12 cellular contexts compared by ENCODE assay signal in genomic region chr1:30187413-30188023, GRCh38.
A peak's percentile ranks its signal among the peaks of the same experiment; 100 is the strongest.
DNase-seq lines count a peak whose midpoint lies in the region.
"Had no signal": no experiment of that assay in that cellular context is flagged by ENCODE, and none has a peak within 500 bp of the region (broad histone marks: within the 10 kb centered on the region; RNA-seq: fewer than 3 reads in every experiment).

No MANE protein-coding gene starts in this region.

- H3K27me3 Mint-ChIP-seq in activated CD4-positive, alpha-beta T cell treated with anti-CD3 and anti-CD28 coated beads, Interleukin-2, amount 10 ng/mL, durations not matched to agents 24 days and 14 days: no peaks in the 10 kb centered on the region

- no peak overlapping the region for H3K4me3 Mint-ChIP-seq in activated CD4-positive, alpha-beta T cell treated with anti-CD3 and anti-CD28 coated beads, Interleukin-2, amount 10 ng/mL, durations not matched to agents 24 days and 14 days
- H3K4me3 Mint-ChIP-seq: CD4-positive, alpha-beta T cell had no signal

- no peaks in the 10 kb centered on the region for H3K36me3 Mint-ChIP-seq in activated CD4-positive, alpha-beta T cell treated with anti-CD3 and anti-CD28 coated beads, Interleukin-2, amount 10 ng/mL, durations not matched to agents 24 days and 14 days (ENCODE audit: low read depth)

- H3K27ac Mint-ChIP-seq in activated CD4-positive, alpha-beta T cell treated with anti-CD3 and anti-CD28 coated beads, Interleukin-2, amount 10 ng/mL, durations not matched to agents 24 days and 14 days: no peak overlapping the region
- H3K27ac Mint-ChIP-seq: CD4-positive, alpha-beta T cell had no signal

- no peaks in the 10 kb centered on the region for H3K9me3 Mint-ChIP-seq in activated CD4-positive, alpha-beta T cell treated with anti-CD3 and anti-CD28 coated beads, Interleukin-2, amount 10 ng/mL, durations not matched to agents 24 days and 14 days
- H3K9me3 Mint-ChIP-seq: CD4-positive, alpha-beta T cell had no signal

- intact Hi-C loops in activated CD4-positive, alpha-beta T cell treated with anti-CD3 and anti-CD28 coated beads, Interleukin-2, amount 10 ng/mL, durations not matched to agents 24 days and 14 days (cut with micrococcal nuclease): no loop called here
- intact Hi-C loops in posterior vena cava (cut with DNase I): no loop called here

- peak; percentile 40 for DNase-seq in activated CD4-positive, alpha-beta T cell treated with anti-CD3 and anti-CD28 coated beads, Interleukin-2, amount 10 ng/mL, durations not matched to agents 24 days and 14 days
- DNase-seq in activated CD4-positive, alpha-beta T cell treated with anti-CD3 and anti-CD28 coated beads for 4 hours: no peak
- DNase-seq in ecto neural progenitor cell (ENCODE audit: low spot score) (peak; percentile 29), posterior vena cava (ENCODE audit: low spot score) (peak; percentile 50), NCI-H1694 treated with DMSO at 0.1 percent for 48 hours (lab: John Stamatoyannopoulos, UW) (no peak), NCI-H82 (lab: John Stamatoyannopoulos, UW) (no peak), NCI-H774 (lab: John Stamatoyannopoulos, UW) (no peak)
- DNase-seq: AML-193; Caco-2; CD4-positive, alpha-beta T cell; GM23248; IMR-90 had no signal

- H3K4me1 Mint-ChIP-seq in activated CD4-positive, alpha-beta T cell treated with anti-CD3 and anti-CD28 coated beads, Interleukin-2, amount 10 ng/mL, durations not matched to agents 24 days and 14 days: peaks cover 19% of the 10 kb centered on the region

Comparison
In these comparisons a context has a peak if more than half of its experiments do, and no peak if none do; other contexts are left out.
1. DNase-seq: peak in activated CD4-positive, alpha-beta T cell treated with anti-CD3 and anti-CD28 coated beads, Interleukin-2, amount 10 ng/mL, durations not matched to agents 24 days and 14 days (single experiment), ecto neural progenitor cell (single experiment) and posterior vena cava (single experiment); none in activated CD4-positive, alpha-beta T cell treated with anti-CD3 and anti-CD28 coated beads for 4 hours (0 of 2), NCI-H1694 treated with DMSO at 0.1 percent for 48 hours (single experiment), NCI-H82 (single experiment) and NCI-H774 (single experiment).